Comparison of ENCODE assay signal across 8 cellular contexts in genomic region chr14:23035303-23036164, GRCh38. TPM values are rescaled to one million over a fixed set of nuclear protein-coding genes. Genes with fewer than 3 reads are reported as not detected.
DNase-seq lines count a peak whose midpoint lies in the region; ATAC-seq and TF ChIP-seq lines count a peak whose summit lies in the region.

No MANE protein-coding gene starts in this region.

- no peaks in the 10 kb centered on the region for H3K9me2 ChIP-seq in Loucy (replicated peaks; ENCODE audit: low read depth, low read length)

- peak overlapping the region; percentile 95 for H3K9ac ChIP-seq in Loucy (ENCODE audit: low read depth, low read length, poor library complexity, severe bottlenecking)

- H3K27ac Mint-ChIP-seq in naive B cell = peak overlapping the region; percentile 89 to 97 (median 94)

- peaks cover 5% of the 10 kb centered on the region; the same call in 1 of the 2 replicates for H3K36me3 ChIP-seq in Loucy (ENCODE audit: insufficient read depth, low read length)

- ATAC-seq in naive B cell (ENCODE audit: low read depth in 2 of 2) (no peak), HG02885 (IDR thresholded peaks at IDR 0.05; ENCODE audit: poor library complexity, unreplicated experiment) (no peak), GM21381 (IDR thresholded peaks at IDR 0.05; ENCODE audit: unreplicated experiment) (no peak), HG03280 (IDR thresholded peaks at IDR 0.05; ENCODE audit: unreplicated experiment) (no peak)

- H3K4me3 ChIP-seq in AG04449 (ENCODE audit: low read depth, low read length) = peak overlapping the region; percentile 92
- peak overlapping the region; percentile 97 for H3K4me3 ChIP-seq in Loucy (ENCODE audit: low read length, poor library complexity, severe bottlenecking)
- peak overlapping the region; percentile 77 for H3K4me3 ChIP-seq in coronary artery

- DNase-seq in AG04449 (ENCODE audit: low read depth, low spot score) (no peak), coronary artery (ENCODE audit: low spot score) (no peak), naive B cell (no peak), NCI-H446 treated with DMSO at 0.1 percent for 48 hours (lab: John Stamatoyannopoulos, UW) (no peak)

- peak overlapping the region; percentile 98 for H2AFZ ChIP-seq in Loucy (ENCODE audit: low read length)

- no peaks in the 10 kb centered on the region for H3K9me3 Mint-ChIP-seq in naive B cell

- H3K27ac ChIP-seq in coronary artery = peak overlapping the region; percentile 87 to 96

- H3F3A ChIP-seq in Loucy (ENCODE audit: low read depth) = no peaks in the 10 kb centered on the region

- peaks cover 34% of the 10 kb centered on the region for H3K79me2 ChIP-seq in Loucy (ENCODE audit: insufficient read depth, low read length)

- no peaks in the 10 kb centered on the region for H3K27me3 ChIP-seq in Loucy (ENCODE audit: insufficient read depth, low read length, poor library complexity, severe bottlenecking)

- peaks cover 11 to 32% (median 27%) of the 10 kb centered on the region in 3 donors for H3K4me1 Mint-ChIP-seq in naive B cell

- peak overlapping the region; percentile 81 to 98 (median 93) for H3K4me3 Mint-ChIP-seq in naive B cell

- peaks cover 18% of the 10 kb centered on the region for H3K4me1 ChIP-seq in Loucy (ENCODE audit: insufficient read depth, low read length, poor library complexity, severe bottlenecking)

- H3K27me3 Mint-ChIP-seq in naive B cell = no peaks in the 10 kb centered on the region

- POLR2A ChIA-PET in AG04449 (lab: Yijun Ruan, JAX) = interaction anchor here (1.0 kb wide), 1 partner anchor 28 kb away, joined by 3 read pairs; no protein-coding TSS in a partner anchor

- H3K4me2 ChIP-seq in Loucy (ENCODE audit: low read depth, low read length, poor library complexity, severe bottlenecking) = peak overlapping the region; percentile 95

- H3K36me3 Mint-ChIP-seq in naive B cell = peaks cover 0 to 6% of the 10 kb centered on the region in 2 donors

- TF ChIP-seq CTCF in AG04449 (IDR thresholded peaks at IDR 0.05; ENCODE audit: insufficient read depth, low read length, missing control alignments) (no peak), Loucy (conservative IDR thresholded peaks at IDR 0.05; ENCODE audit: low read length) (no peak), coronary artery (IDR thresholded peaks at IDR 0.05) (no peak)

- CTCF ChIA-PET in AG04449 (lab: Yijun Ruan, JAX) = interaction anchor here (0.6 to 1.5 kb wide), 2 partner anchors 20 to 52 kb away, joined by 3 to 5 read pairs; no protein-coding TSS in a partner anchor

- H4K20me1 ChIP-seq in Loucy (ENCODE audit: insufficient read depth, low read length, poor library complexity, severe bottlenecking) = peaks cover 7% of the 10 kb centered on the region

- no peaks in the 10 kb centered on the region for H3K9me3 ChIP-seq in Loucy (ENCODE audit: insufficient read depth, low read depth, low read length)

RNA-seq across cellular contexts. Expression of gene PSMB5, which starts 0.8 kb away (rescaled TPM):
- 10 to 100 TPM; 27.6 to 40.9 (median 33.2) TPM for polyA plus RNA-seq in naive B cell (ENCODE audit: low read depth in 6 of 6)

RNA-seq across cellular contexts. Expression of gene PSMB11, which starts 6.5 kb away (rescaled TPM):
- not detected for polyA plus RNA-seq in naive B cell (ENCODE audit: low read depth in 6 of 6)

RNA-seq across cellular contexts. Expression of gene CDH24, which starts 21.8 kb away (rescaled TPM):
- polyA plus RNA-seq in naive B cell (ENCODE audit: low read depth in 6 of 6) = under 1 TPM in 4 of 6 donors, not detected in 2; 0.18 to 0.97 (median 0.39) TPM

RNA-seq across cellular contexts. Expression of gene C14orf93, which starts 25.6 kb away (rescaled TPM):
- 10 to 100 TPM in 4 of 6 donors, 1 to 10 TPM in 2; 6.8 to 15.4 (median 11.6) TPM for polyA plus RNA-seq in naive B cell (ENCODE audit: low read depth in 6 of 6)

RNA-seq across cellular contexts. Expression of gene AJUBA, which starts 53.2 kb away (rescaled TPM):
- polyA plus RNA-seq in naive B cell (ENCODE audit: low read depth in 6 of 6) = under 1 TPM in 2 of 6 donors, not detected in 4; 0.22 to 0.33 TPM
